12 cellular contexts compared by ENCODE assay signal in the genomic region with DNA sequence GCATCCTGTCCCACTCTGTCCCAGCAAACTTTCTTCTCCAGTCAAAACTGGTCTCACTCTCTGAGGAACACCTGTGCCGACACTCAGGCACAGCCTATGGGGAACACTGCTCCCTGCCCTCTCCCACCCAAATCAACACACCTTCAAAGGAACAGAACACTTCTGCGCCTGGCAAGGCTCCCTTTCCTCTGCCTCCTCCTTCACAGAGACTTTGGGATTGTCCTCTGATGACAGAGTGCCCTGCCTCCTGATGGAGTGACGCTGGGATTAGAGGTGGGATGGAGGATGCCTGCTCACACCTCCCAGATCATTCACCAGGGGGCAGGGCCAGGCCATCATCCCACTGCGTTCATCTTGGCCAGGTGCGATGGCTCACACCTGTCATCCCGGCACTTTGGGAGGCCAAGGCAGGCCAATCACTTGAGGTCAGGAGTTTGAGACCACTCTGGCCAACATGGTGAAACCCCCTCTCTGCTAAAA. TPM values are rescaled to one million over a fixed set of nuclear protein-coding genes. Genes with fewer than 3 reads are reported as not detected.
DNase-seq lines count a peak whose midpoint lies in the region; ATAC-seq, FAIRE-seq and TF ChIP-seq lines count a peak whose summit lies in the region.
"Had no signal": no experiment of that assay in that cellular context is flagged by ENCODE, and none has a peak within 500 bp of the region (broad histone marks: within the 10 kb centered on the region; RNA-seq: fewer than 3 reads in every experiment).

No MANE protein-coding gene starts in this region.

- H3K36me3 Mint-ChIP-seq in CD8-positive, alpha-beta T cell = no peaks in the 10 kb centered on the region
- H3K36me3 Mint-ChIP-seq in activated naive CD8-positive, alpha-beta T cell treated with anti-CD3 and anti-CD28 coated beads, Interleukin-2, amount 10 ng/mL, durations not matched to agents 7 days and 5 days = peaks cover 2% of the 10 kb centered on the region
- no peaks in the 10 kb centered on the region for H3K36me3 Mint-ChIP-seq in natural killer cell

- no peak overlapping the region for H3K4me2 ChIP-seq in IMR-90 (ENCODE audit: low read depth, low read length)

- peaks cover 8% of the 10 kb centered on the region for H3K4me1 ChIP-seq in CD8-positive, alpha-beta T cell (ENCODE audit: insufficient read depth, low read length)
- peaks cover 16% of the 10 kb centered on the region for H3K4me1 ChIP-seq in IMR-90 (ENCODE audit: control insufficient read depth, insufficient read depth, low read length)

- H4K91ac ChIP-seq in IMR-90 (ENCODE audit: insufficient read depth, low read depth, low read length) = no peak overlapping the region

- peak overlapping the region; percentile 95 for H3K27ac Mint-ChIP-seq in CD8-positive, alpha-beta T cell
- H3K27ac Mint-ChIP-seq in activated naive CD8-positive, alpha-beta T cell treated with anti-CD3 and anti-CD28 coated beads, Interleukin-2, amount 10 ng/mL, durations not matched to agents 7 days and 5 days = peak overlapping the region; percentile 88
- peak overlapping the region; percentile 91 to 95 for H3K27ac Mint-ChIP-seq in natural killer cell

- no peak overlapping the region for H3K23ac ChIP-seq in IMR-90 (ENCODE audit: low read depth, low read length)

- intact Hi-C loops in CD8-positive, alpha-beta T cell (cut with DNase I, micrococcal nuclease) = loop anchor here in 1 of 2 experiments (5.0 kb wide), 1 partner anchor 91 kb away; no protein-coding TSS in a partner anchor
- intact Hi-C loops in IMR-90 (cut with micrococcal nuclease) (no loop called here), natural killer cell (cut with micrococcal nuclease) (loop anchor here (1.0 to 5.0 kb wide), 4 partner anchors 18 to 531 kb away; no protein-coding TSS in a partner anchor)

- no peak overlapping the region for H3K27ac ChIP-seq in CD8-positive, alpha-beta T cell (ENCODE audit: low read depth, low read length)
- H3K27ac ChIP-seq in IMR-90 (ENCODE audit: insufficient read depth, low read length) = no peak overlapping the region
- H3K27ac ChIP-seq: cardiac muscle cell had no signal

- H3K9me3 Mint-ChIP-seq in CD8-positive, alpha-beta T cell = no peaks in the 10 kb centered on the region
- H3K9me3 Mint-ChIP-seq in activated naive CD8-positive, alpha-beta T cell treated with anti-CD3 and anti-CD28 coated beads, Interleukin-2, amount 10 ng/mL, durations not matched to agents 7 days and 5 days = peaks cover 1% of the 10 kb centered on the region
- H3K9me3 Mint-ChIP-seq in natural killer cell = no peaks in the 10 kb centered on the region

- peak overlapping the region; percentile 39 for H2AK5ac ChIP-seq in IMR-90 (ENCODE audit: low read depth, low read length)

- H3K4me3 Mint-ChIP-seq in CD8-positive, alpha-beta T cell = no peak overlapping the region
- no peak overlapping the region for H3K4me3 Mint-ChIP-seq in activated naive CD8-positive, alpha-beta T cell treated with anti-CD3 and anti-CD28 coated beads, Interleukin-2, amount 10 ng/mL, durations not matched to agents 7 days and 5 days
- H3K4me3 Mint-ChIP-seq in natural killer cell = no peak overlapping the region
- H3K4me3 Mint-ChIP-seq: CD14-positive monocyte had no signal

- no peaks in the 10 kb centered on the region for H3K9me3 ChIP-seq in CD8-positive, alpha-beta T cell (ENCODE audit: low read length)
- H3K9me3 ChIP-seq in IMR-90 (ENCODE audit: control insufficient read depth, insufficient read depth, low read length) = no peaks in the 10 kb centered on the region

- H2BK5ac ChIP-seq in IMR-90 (ENCODE audit: low read depth, low read length, poor library complexity, severe bottlenecking) = no peak overlapping the region

- TF ChIP-seq CTCF in CD8-positive, alpha-beta T cell (IDR thresholded peaks at IDR 0.05) = no peak
- TF ChIP-seq CTCF in IMR-90 (conservative IDR thresholded peaks at IDR 0.05; ENCODE audit: low read depth, low read length) = no peak
- TF ChIP-seq CTCF in natural killer cell (IDR thresholded peaks at IDR 0.05) = no peak

- dilution Hi-C loops in IMR-90 (cut with HindIII; ENCODE audit: low sequenced_read_pairs, unreplicated experiment) = no loop called here

- peak overlapping the region; percentile 34; the same call in 1 of the 2 replicates for H3K4ac ChIP-seq in IMR-90 (ENCODE audit: low read depth, low read length)

- no peak overlapping the region for H3K56ac ChIP-seq in IMR-90 (ENCODE audit: extremely low read depth, insufficient read depth, low read length)

- no peak overlapping the region for H3K18ac ChIP-seq in IMR-90 (ENCODE audit: low read depth, low read length)

- POLR2A ChIA-PET in CD8-positive, alpha-beta T cell (lab: Charles Lee) = interaction anchor here (1.5 kb wide), 1 partner anchor 26 kb away, joined by 7 read pairs; a partner anchor contains a TSS
- POLR2A ChIA-PET in IMR-90 (lab: Charles Lee; ENCODE audit: unreplicated experiment) = no interaction called here
- POLR2A ChIA-PET in activated naive CD8-positive, alpha-beta T cell treated with anti-CD3 and anti-CD28 coated beads, Interleukin-2, amount 10 ng/mL, durations not matched to agents 7 days and 5 days (lab: Charles Lee) = interaction anchor here (0.6 to 2.4 kb wide), 5 partner anchors 17 to 52 kb away, joined by 3 to 42 read pairs (median 7); a partner anchor contains a TSS

- peaks cover 33% of the 10 kb centered on the region for H3K4me1 Mint-ChIP-seq in CD8-positive, alpha-beta T cell (ENCODE audit: low read depth)
- H3K4me1 Mint-ChIP-seq in activated naive CD8-positive, alpha-beta T cell treated with anti-CD3 and anti-CD28 coated beads, Interleukin-2, amount 10 ng/mL, durations not matched to agents 7 days and 5 days = peaks cover 40% of the 10 kb centered on the region
- peaks cover 26 to 39% of the 10 kb centered on the region in 2 donors for H3K4me1 Mint-ChIP-seq in natural killer cell

- peak overlapping the region; percentile 41; the same call in 1 of the 3 replicates for H2BK15ac ChIP-seq in IMR-90 (ENCODE audit: low read depth, low read length)

- TF ChIP-seq POLR2A in IMR-90 (IDR thresholded peaks at IDR 0.05; ENCODE audit: low read depth, low read length) = no peak

- H3K9ac ChIP-seq in IMR-90 (ENCODE audit: low read depth, low read length) = no peak overlapping the region

- TF ChIP-seq RAD21 in IMR-90 (IDR thresholded peaks at IDR 0.05; ENCODE audit: low read length) = no peak

- peaks cover 22% of the 10 kb centered on the region for H3K9me1 ChIP-seq in IMR-90 (ENCODE audit: insufficient read depth, low read length)

- FAIRE-seq in HTR-8/SVneo (lab: Jason Lieb, UNC) = no peak
- FAIRE-seq: TTC549 had no signal

- no peak overlapping the region for H4K8ac ChIP-seq in IMR-90 (ENCODE audit: low read depth in 2 of 2, low read length in 2 of 2)

- H3K4me3 ChIP-seq in CD8-positive, alpha-beta T cell (ENCODE audit: low read depth, low read length) = no peak overlapping the region
- H3K4me3 ChIP-seq in IMR-90 (ENCODE audit: insufficient read depth, low read depth, low read length) = no peak overlapping the region
- H3K4me3 ChIP-seq: cardiac muscle cell had no signal

- peak overlapping the region; percentile 45 for H2AK9ac ChIP-seq in IMR-90 (replicated peaks; ENCODE audit: low read depth, low read length, poor library complexity)

- WGBS in IMR-90 (ENCODE audit: extremely low coverage in 2 of 2, insufficient read length in 1 of 2), 2 experiments = 100% methylated on average over 2 of the region's 6 CpGs; no CpG with 5 or more reads in 1 of the 2 experiments

- H3K36me3 ChIP-seq in CD8-positive, alpha-beta T cell (ENCODE audit: insufficient read depth, low read length) = no peaks in the 10 kb centered on the region
- H3K36me3 ChIP-seq in IMR-90 (ENCODE audit: control insufficient read depth, insufficient read depth, low read length) = no peaks in the 10 kb centered on the region
- H3K36me3 ChIP-seq: cardiac muscle cell had no signal

- no TSS peak for BruUV-seq in IMR-90 (replicated peaks; lab: Mats Ljungman, UMichigan)

- ATAC-seq in CD8-positive, alpha-beta T cell = no peak
- no peak for ATAC-seq in IMR-90 (ENCODE audit: low read depth)
- ATAC-seq in activated naive CD8-positive, alpha-beta T cell treated with anti-CD3 and anti-CD28 coated beads, Interleukin-2, amount 10 ng/mL, durations not matched to agents 7 days and 5 days (ENCODE audit: low read depth) = no peak
- ATAC-seq in natural killer cell = no peak
- ATAC-seq in HG02678 (IDR thresholded peaks at IDR 0.05; ENCODE audit: unreplicated experiment) = no peak

- CTCF ChIA-PET in CD8-positive, alpha-beta T cell (lab: Charles Lee) = no interaction called here
- CTCF ChIA-PET in IMR-90 (lab: Yijun Ruan, JAX) = no interaction called here

- no peaks in the 10 kb centered on the region for H3K27me3 ChIP-seq in CD8-positive, alpha-beta T cell (ENCODE audit: insufficient read depth, low read length)
- H3K27me3 ChIP-seq in IMR-90 (ENCODE audit: control insufficient read depth, insufficient read depth, low read length) = no peaks in the 10 kb centered on the region

- peak overlapping the region; percentile 5; the same call in 1 of the 2 replicates for H2BK120ac ChIP-seq in IMR-90 (ENCODE audit: low read depth, low read length)

- in situ Hi-C loops in IMR-90 (cut with MboI; ENCODE audit: low sequenced_read_pairs) = no loop called here

- H4K20me1 ChIP-seq in IMR-90 (ENCODE audit: insufficient read depth, low read length) = no peaks in the 10 kb centered on the region

- H4K5ac ChIP-seq in IMR-90 (ENCODE audit: low read depth, low read length) = no peak overlapping the region

- H2BK20ac ChIP-seq in IMR-90 (ENCODE audit: low read depth, low read length) = no peak overlapping the region; the same call in 1 of the 2 replicates

- no peaks in the 10 kb centered on the region for H3K27me3 Mint-ChIP-seq in CD8-positive, alpha-beta T cell (ENCODE audit: low read depth)
- H3K27me3 Mint-ChIP-seq in activated naive CD8-positive, alpha-beta T cell treated with anti-CD3 and anti-CD28 coated beads, Interleukin-2, amount 10 ng/mL, durations not matched to agents 7 days and 5 days = no peaks in the 10 kb centered on the region
- H3K27me3 Mint-ChIP-seq in natural killer cell (ENCODE audit: low read depth in 2 of 2) = no peaks in the 10 kb centered on the region

- no peak for DNase-seq in CD8-positive, alpha-beta T cell
- DNase-seq in IMR-90 (no peak), natural killer cell (no peak), superior temporal gyrus (ENCODE audit: extremely low spot score) (no peak), HTR-8/SVneo (ENCODE audit: insufficient read length, low spot score) (no peak), middle frontal gyrus (ENCODE audit: extremely low spot score, low spot score) (no peak)
- DNase-seq in activated naive CD8-positive, alpha-beta T cell treated with anti-CD3 and anti-CD28 coated beads, Interleukin-2, amount 10 ng/mL, durations not matched to agents 7 days and 5 days = no peak
- DNase-seq: NCI-H1092 treated with DMSO at 0.1 percent for 48 hours had no signal

- no peak overlapping the region for H2AFZ ChIP-seq in IMR-90 (replicated peaks; ENCODE audit: low read length, poor library complexity)

- no peaks in the 10 kb centered on the region for H3K79me1 ChIP-seq in IMR-90 (ENCODE audit: low read depth in 1 of 2, low read length in 2 of 2)

- H3K14ac ChIP-seq in IMR-90 (replicated peaks; ENCODE audit: low read depth, low read length) = no peak overlapping the region

RNA-seq across cellular contexts. Expression of a gene that starts 26.5 kb away (rescaled TPM):
- total RNA-seq in CD8-positive, alpha-beta T cell = 100 to 1,000 TPM; 552 to 566 TPM
- total RNA-seq in IMR-90 (2012; rRNA removed) (69.0 and 98.6 TPM in 2 replicates), natural killer cell (1,000 to 10,000 TPM; 1,044 to 1,768 (median 1,056) TPM)
- polyA plus RNA-seq in IMR-90 (2012; rRNA removed) = 123 and 175 TPM in 2 replicates
- 70.4 and 114 TPM in 2 replicates for polyA plus RNA-seq in IMR-90 (2012; cell fraction: cytosol; rRNA removed)
- 720 and 827 TPM in 2 replicates for polyA plus RNA-seq in IMR-90 (2012; cell fraction: nucleus; rRNA removed; ENCODE audit: low replicate concordance)
- 100 to 1,000 TPM; 350 to 352 TPM for total RNA-seq in activated naive CD8-positive, alpha-beta T cell treated with anti-CD3 and anti-CD28 coated beads, Interleukin-2, amount 10 ng/mL, durations not matched to agents 7 days and 5 days
